8 cellular contexts compared by ENCODE assay signal in the genomic region with DNA sequence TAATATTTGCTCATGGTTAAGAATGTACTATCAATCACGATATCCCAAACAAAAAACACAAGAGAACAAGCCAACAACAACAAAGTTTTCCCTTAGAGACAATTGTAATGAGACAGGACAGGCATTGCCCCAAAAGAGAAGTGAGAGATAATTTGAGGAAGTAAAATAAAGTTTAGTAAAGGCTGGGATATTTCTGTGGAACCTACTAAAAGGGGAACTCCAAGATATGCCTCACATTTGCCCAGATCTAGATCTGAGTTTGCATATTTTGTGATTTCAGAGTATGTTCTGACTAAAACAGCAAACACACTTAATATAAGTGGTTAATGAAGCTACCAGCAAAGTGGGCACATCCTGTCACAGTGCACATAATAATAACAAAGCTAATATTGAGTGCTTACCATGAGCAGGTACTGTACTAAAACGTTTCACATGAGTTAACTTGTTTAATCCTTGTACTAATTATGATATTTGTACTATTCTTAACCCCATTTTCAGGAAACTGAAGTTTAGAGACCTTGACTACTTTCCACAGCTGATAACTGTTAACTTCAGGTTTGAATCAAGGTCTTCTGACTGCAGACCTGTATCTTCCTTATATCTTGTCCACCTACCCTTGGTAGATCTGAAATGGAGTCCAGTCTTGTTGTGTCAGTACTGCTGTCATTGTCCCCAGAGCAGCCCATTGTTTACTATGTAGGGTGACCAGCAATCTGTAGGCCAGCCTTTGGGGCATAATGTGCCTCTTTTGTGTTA. TPM values are rescaled to one million over a fixed set of nuclear protein-coding genes. Genes with fewer than 3 reads are reported as not detected.
A peak's percentile ranks its signal among the peaks of the same experiment; 100 is the strongest.
DNase-seq lines count a peak whose midpoint lies in the region; ATAC-seq, FAIRE-seq and TF ChIP-seq lines count a peak whose summit lies in the region.

No MANE protein-coding gene starts in this region.

- ATAC-seq in GM19395 (IDR thresholded peaks at IDR 0.05; ENCODE audit: unreplicated experiment): peak; percentile 91
- peak; percentile 90 for ATAC-seq in HG03175 (IDR thresholded peaks at IDR 0.05; ENCODE audit: unreplicated experiment)
- ATAC-seq in GM12878: peak; percentile 93

- H3K79me2 ChIP-seq in ACC112 (ENCODE audit: control insufficient read depth, insufficient read depth, low read length, unreplicated experiment) (no peaks in the 10 kb centered on the region), GM12878 (ENCODE audit: control insufficient read depth, insufficient read depth, low read length) (no peaks in the 10 kb centered on the region)

- H3K4me3 ChIP-seq in ACC112 (ENCODE audit: low read depth, low read length) (no peak overlapping the region), GM12878 (no peak overlapping the region), ovary (no peak overlapping the region)

- H3K9me3 ChIP-seq in GM12878 (replicated peaks; ENCODE audit: control insufficient read depth, insufficient read depth, low read length): no peaks in the 10 kb centered on the region
- no peaks in the 10 kb centered on the region for H3K9me3 ChIP-seq in ovary

- TF ChIP-seq RAD21 in GM12878 (IDR thresholded peaks at IDR 0.05; ENCODE audit: insufficient read depth, low read depth, low read length): no peak

- H3K4me2 ChIP-seq in GM12878 (ENCODE audit: control insufficient read depth, insufficient read depth): peak overlapping the region; percentile 56

- WGBS in GM12878 (ENCODE audit: insufficient coverage, insufficient replicate concordance, low lambda C conversion rate, missing lambda C conversion rate): 0% methylated on average over 2 of the region's 2 CpGs
- WGBS in ovary, 3 donors: 10 to 29% (median 16%) methylated on average over 2 of the region's 2 CpGs

- H3K27me3 ChIP-seq in ACC112 (ENCODE audit: insufficient read depth, low read length): no peaks in the 10 kb centered on the region
- H3K27me3 ChIP-seq in GM12878 (replicated peaks in 1 of 2; ENCODE audit: control insufficient read depth in 2 of 2, insufficient read depth in 2 of 2, low read length in 1 of 2): no peaks in the 10 kb centered on the region
- H3K27me3 ChIP-seq in ovary: no peaks in the 10 kb centered on the region

- peak; percentile 64 for FAIRE-seq in GM12878 (lab: Jason Lieb, UNC)

- BruUV-seq in GM12878 (replicated peaks; lab: Mats Ljungman, UMichigan): no TSS peak

- H4K20me1 ChIP-seq in GM12878 (ENCODE audit: control insufficient read depth, insufficient read depth): no peaks in the 10 kb centered on the region

- DNase-seq in GM12878 (ENCODE audit: low read depth, low spot score): peak; percentile 97
- no peak for DNase-seq in NCI-H1092 (lab: John Stamatoyannopoulos, UW)
- no peak for DNase-seq in ovary
- DNase-seq in NCI-H526 treated with DMSO at 0.1 percent for 48 hours (lab: John Stamatoyannopoulos, UW): no peak
- no peak for DNase-seq in NCI-H1105 (lab: John Stamatoyannopoulos, UW)

- RAD21 ChIA-PET in GM12878 (lab: Charles Lee; ENCODE audit: unreplicated experiment): interaction anchor here (0.6 to 3.1 kb wide), 20 partner anchors 9 to 691 kb away, joined by 3 to 25 read pairs (median 4); a partner anchor contains a TSS

- TF ChIP-seq EP300 in GM12878 (IDR thresholded peaks at IDR 0.05; ENCODE audit: borderline replicate concordance in 1 of 2, control insufficient read depth in 1 of 2, low read depth in 2 of 2, low read length in 2 of 2): peak; percentile 93 to 97
- no peak for TF ChIP-seq EP300 in ovary (IDR thresholded peaks at IDR 0.05)

- POLR2A ChIA-PET in GM12878 (lab: Charles Lee): interaction anchor here (0.8 to 2.1 kb wide), 9 partner anchors 16 to 136 kb away, joined by 3 to 7 read pairs (median 4); no protein-coding TSS in a partner anchor

- H3K27ac ChIP-seq in ACC112 (ENCODE audit: low read depth, low read length) (peak overlapping the region; percentile 4; the same call in 1 of the 2 replicates), GM12878 (ENCODE audit: control insufficient read depth, insufficient read depth) (peak overlapping the region; percentile 66), ovary (no peak overlapping the region)

- no peak for TF ChIP-seq POLR2A in GM12878 (IDR thresholded peaks at IDR 0.05; ENCODE audit: low read depth, low read length)
- TF ChIP-seq POLR2A in ovary (IDR thresholded peaks at IDR 0.05): no peak

- SMC1A ChIA-PET in GM12878 (lab: Charles Lee; ENCODE audit: uncharacterized antibody, unreplicated experiment): interaction anchor here (0.7 to 4.7 kb wide), 31 partner anchors 9 to 687 kb away, joined by 3 to 32 read pairs (median 5); no protein-coding TSS in a partner anchor

- TF ChIP-seq CTCF in GM12878 (IDR thresholded peaks at IDR 0.05 in 2 of 3, conservative IDR thresholded peaks at IDR 0.05 in 1 of 3; ENCODE audit: control insufficient read depth in 2 of 3, extremely low read depth in 1 of 3, insufficient read depth in 1 of 3, low read depth in 3 of 3, low read length in 3 of 3): no peak
- no peak for TF ChIP-seq CTCF in ovary (IDR thresholded peaks at IDR 0.05)

- H2AFZ ChIP-seq in ACC112 (ENCODE audit: low read length, unreplicated experiment): no peak overlapping the region
- H2AFZ ChIP-seq in GM12878 (ENCODE audit: control insufficient read depth, low read depth, low read length): no peak overlapping the region

- peaks cover 9% of the 10 kb centered on the region for H3K4me1 ChIP-seq in ACC112 (ENCODE audit: control insufficient read depth, insufficient read depth, low read length, unreplicated experiment)
- H3K4me1 ChIP-seq in GM12878 (ENCODE audit: control insufficient read depth, insufficient read depth, low read length): peaks cover 42% of the 10 kb centered on the region
- H3K4me1 ChIP-seq in ovary (ENCODE audit: insufficient read depth): no peaks in the 10 kb centered on the region

- H3K36me3 ChIP-seq in ACC112 (ENCODE audit: insufficient read depth, low read length) (no peaks in the 10 kb centered on the region), GM12878 (ENCODE audit: control insufficient read depth in 2 of 2, insufficient read depth in 2 of 2, low read length in 1 of 2) (no peaks in the 10 kb centered on the region), ovary (no peaks in the 10 kb centered on the region)

- CTCF ChIA-PET in GM12878 (lab: Yijun Ruan, JAX): interaction anchor here (0.8 to 3.4 kb wide), 8 partner anchors 12 to 137 kb away, joined by 3 to 21 read pairs (median 4); no protein-coding TSS in a partner anchor

- intact Hi-C loops in GM12878 (cut with micrococcal nuclease; ENCODE audit: unreplicated experiment) (loop anchor here (1.0 to 2.0 kb wide), 4 partner anchors 24 to 137 kb away; no protein-coding TSS in a partner anchor), ovary (cut with DNase I) (no loop called here)

- no peak overlapping the region; the same call in 1 of the 2 replicates for H3K9ac ChIP-seq in GM12878 (ENCODE audit: control insufficient read depth, insufficient read depth, low read length)

- in situ Hi-C loops in GM12878 (cut with MboI): loop anchor here (25.0 kb wide), 1 partner anchor 1312 kb away; a partner anchor contains a TSS

TF ChIP-seq in GM12878, 131 proteins besides CTCF, POLR2A, EP300 and RAD21 (continues in another document):
- TF ChIP-seq, protein P1, sequence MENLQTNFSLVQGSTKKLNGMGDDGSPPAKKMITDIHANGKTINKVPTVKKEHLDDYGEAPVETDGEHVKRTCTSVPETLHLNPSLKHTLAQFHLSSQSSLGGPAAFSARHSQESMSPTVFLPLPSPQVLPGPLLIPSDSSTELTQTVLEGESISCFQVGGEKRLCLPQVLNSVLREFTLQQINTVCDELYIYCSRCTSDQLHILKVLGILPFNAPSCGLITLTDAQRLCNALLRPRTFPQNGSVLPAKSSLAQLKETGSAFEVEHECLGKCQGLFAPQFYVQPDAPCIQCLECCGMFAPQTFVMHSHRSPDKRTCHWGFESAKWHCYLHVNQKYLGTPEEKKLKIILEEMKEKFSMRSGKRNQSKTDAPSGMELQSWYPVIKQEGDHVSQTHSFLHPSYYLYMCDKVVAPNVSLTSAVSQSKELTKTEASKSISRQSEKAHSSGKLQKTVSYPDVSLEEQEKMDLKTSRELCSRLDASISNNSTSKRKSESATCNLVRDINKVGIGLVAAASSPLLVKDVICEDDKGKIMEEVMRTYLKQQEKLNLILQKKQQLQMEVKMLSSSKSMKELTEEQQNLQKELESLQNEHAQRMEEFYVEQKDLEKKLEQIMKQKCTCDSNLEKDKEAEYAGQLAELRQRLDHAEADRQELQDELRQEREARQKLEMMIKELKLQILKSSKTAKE (IDR thresholded peaks at IDR 0.05; ENCODE audit: low read depth, poor library complexity, severe bottlenecking): peak; percentile 89
- TF ChIP-seq HCFC1 (IDR thresholded peaks at IDR 0.05; ENCODE audit: low read length): no peak
- TF ChIP-seq EZH2 (IDR thresholded peaks at IDR 0.05; ENCODE audit: borderline replicate concordance, control insufficient read depth, low read depth, low read length): no peak
- peak; percentile 89 for TF ChIP-seq EED (IDR thresholded peaks at IDR 0.05; ENCODE audit: low read depth)
- TF ChIP-seq BCL11A (IDR thresholded peaks at IDR 0.05; ENCODE audit: low read depth, low read length): peak; percentile 95
- TF ChIP-seq MEF2B (IDR thresholded peaks at IDR 0.05; ENCODE audit: partially characterized antibody, poor library complexity, severe bottlenecking): peak; percentile 85
- no peak for TF ChIP-seq KDM1A (IDR thresholded peaks at IDR 0.05; ENCODE audit: borderline replicate concordance)
- no peak for TF ChIP-seq SUPT20H (IDR thresholded peaks at IDR 0.05; ENCODE audit: borderline replicate concordance, control insufficient read depth, low read depth, low read length)

RNA-seq across cellular contexts. Expression of a gene that starts 26.0 kb away (rescaled TPM):
- 264 and 275 TPM in 2 replicates for total RNA-seq in GM12878 (2013; cell fraction: nucleolus; rRNA removed)
- total RNA-seq in GM12878 (2014; rRNA removed) (36.3 and 41.1 TPM in 2 replicates), GM12878 (2014; rRNA removed; fragmentation: Illumina TruSeq; extraction: Trizol) (36.0 and 36.2 TPM in 2 replicates), GM12878 (2021) (24.9 and 25.6 TPM in 2 replicates), ovary (10 to 100 TPM; 15.7 to 57.3 (median 27.9) TPM)
- polyA plus RNA-seq in GM12878 (2011; ENCODE audit: low read depth): 2.5 TPM
- polyA plus RNA-seq in GM12878 (2011; rRNA removed) (84.6 and 87.0 TPM in 2 replicates), GM12878 (2014; fragmentation: Illumina TruSeq; extraction: Trizol) (27.3 and 35.5 TPM in 2 replicates), GM12878 (2014; fragmentation: Nextera tagmentation; extraction: Ambion mirVana) (1 to 10 TPM; 5.4 to 8.6 TPM), GM12878 (2014; rRNA removed) (18.2 and 24.6 TPM in 2 replicates), GM12878 (2016; fragmentation: Nextera tagmentation; extraction: Ambion mirVana) (10 to 100 TPM in 1 of 2 experiments, 1 to 10 TPM in 1; 3.3 to 11.3 TPM), ovary (10 to 100 TPM in 1 of 2 donors, 1 to 10 TPM in 1; 4.8 to 20.4 TPM)
- 37.7 and 39.0 TPM in 2 replicates for polyA plus RNA-seq in GM12878 (2011; cell fraction: cytosol; rRNA removed)
- 123 and 134 TPM in 2 replicates for polyA plus RNA-seq in GM12878 (2011; cell fraction: nucleus; rRNA removed)
- polyA plus RNA-seq in GM12878 (2012): 7.6 and 8.8 TPM in 2 replicates
- polyA minus RNA-seq in GM12878 (2011; rRNA and poly(A)+ RNA removed): 131 and 158 TPM in 2 replicates
- polyA minus RNA-seq in GM12878 (2011; cell fraction: cytosol; rRNA and poly(A)+ RNA removed): 27.3 and 36.6 TPM in 2 replicates
- polyA minus RNA-seq in GM12878 (2011; cell fraction: nucleus; rRNA and poly(A)+ RNA removed): 180 and 273 TPM in 2 replicates

Comparison
In these comparisons a context has a peak if more than half of its experiments do, and no peak if none do; other contexts are left out.
1. H3K27ac ChIP-seq: peak in ACC112 (single experiment) and GM12878 (single experiment); none in ovary (0 of 2).
2. Peak in every context shown above with its lines, with median percentiles within 50 percentile points of each other: ATAC-seq.